10 cellular contexts compared by ENCODE assay signal in genomic region chr17:44536090-44536960, GRCh38. TPM values are rescaled to one million over a fixed set of nuclear protein-coding genes. Genes with fewer than 3 reads are reported as not detected.
A peak's percentile ranks its signal among the peaks of the same experiment; 100 is the strongest.
DNase-seq lines count a peak whose midpoint lies in the region; ATAC-seq and TF ChIP-seq lines count a peak whose summit lies in the region.
"Had no signal": no experiment of that assay in that cellular context is flagged by ENCODE, and none has a peak within 500 bp of the region (broad histone marks: within the 10 kb centered on the region; RNA-seq: fewer than 3 reads in every experiment).

No MANE protein-coding gene starts in this region.

- CTCF ChIA-PET in PC-9 (lab: Charles Lee), result interaction anchor here (0.5 to 0.6 kb wide), 2 partner anchors 8 to 55 kb away, joined by 3 to 4 read pairs; no protein-coding TSS in a partner anchor

- H3F3A ChIP-seq in PC-9 (ENCODE audit: insufficient read depth, low read depth), result peaks cover 27% of the 10 kb centered on the region

- DNase-seq in EL (peak; percentile 54), PC-9 (no peak), fibroblast of villous mesenchyme (ENCODE audit: low read depth) (peak; percentile 61), pons (ENCODE audit: low spot score) (peak; percentile 46), NCI-H2029 treated with DMSO at 0.1 percent for 48 hours (lab: John Stamatoyannopoulos, UW) (no peak), NCI-H146 treated with DMSO at 0.1 percent for 48 hours (lab: John Stamatoyannopoulos, UW; ENCODE audit: unreplicated experiment) (no peak)
- no peak for DNase-seq in stimulated activated CD4-positive, alpha-beta T cell treated with anti-CD3 and anti-CD28 coated beads, Interleukin-2, amount 100 ng/mL, for 48 hours
- DNase-seq in activated T-cell treated with anti-CD3 and anti-CD28 coated beads, Interleukin-2, amount 50 U/mL, for 4 hours, result no peak
- DNase-seq: NCI-H446 treated with DMSO at 0.1 percent for 48 hours had no signal

- H2AFZ ChIP-seq in PC-9, result peak overlapping the region; percentile 86

- H3K9me2 ChIP-seq in PC-9 (ENCODE audit: insufficient read depth), result no peaks in the 10 kb centered on the region

- no peaks in the 10 kb centered on the region for H3K36me3 ChIP-seq in PC-9 (ENCODE audit: low read depth)

- H4K20me1 ChIP-seq in PC-9 (ENCODE audit: insufficient read depth), result no peaks in the 10 kb centered on the region

- no peaks in the 10 kb centered on the region for H3K9me3 ChIP-seq in PC-9 (ENCODE audit: insufficient read depth, low read depth)

- no peak overlapping the region for H3K4me3 ChIP-seq in PC-9
- no peak overlapping the region for H3K4me3 ChIP-seq in fibroblast of villous mesenchyme (ENCODE audit: low read depth, low read length)

- POLR2A ChIA-PET in PC-9 (lab: Charles Lee; ENCODE audit: unreplicated experiment), result interaction anchor here (0.6 to 0.8 kb wide), 4 partner anchors 11 to 31 kb away, joined by 3 to 15 read pairs (median 8); no protein-coding TSS in a partner anchor

- no peaks in the 10 kb centered on the region for H3K79me2 ChIP-seq in PC-9 (ENCODE audit: low read depth)

- ATAC-seq in activated T-cell treated with anti-CD3 and anti-CD28 coated beads, Interleukin-2, amount 50 U/mL, for 4 hours, result no peak

- no peaks in the 10 kb centered on the region for H3K36me3 Mint-ChIP-seq in activated T-cell treated with anti-CD3 and anti-CD28 coated beads, Interleukin-2, amount 50 U/mL, for 4 hours (ENCODE audit: insufficient read depth)

- peaks cover 8% of the 10 kb centered on the region for H3K4me1 Mint-ChIP-seq in activated T-cell treated with anti-CD3 and anti-CD28 coated beads, Interleukin-2, amount 50 U/mL, for 4 hours (ENCODE audit: low read depth)

- intact Hi-C loops in PC-9 (cut with micrococcal nuclease; ENCODE audit: unreplicated experiment), result loop anchor here (1.0 to 5.0 kb wide), 3 partner anchors 21 to 86 kb away; partner anchors contain the start of gene FZD2

- H3K4me2 ChIP-seq in PC-9, result peak overlapping the region; percentile 40

- H3K27me3 Mint-ChIP-seq in activated T-cell treated with anti-CD3 and anti-CD28 coated beads, Interleukin-2, amount 50 U/mL, for 4 hours (ENCODE audit: low read depth), result peaks cover 4% of the 10 kb centered on the region

- no peak overlapping the region for H3K4me3 Mint-ChIP-seq in activated T-cell treated with anti-CD3 and anti-CD28 coated beads, Interleukin-2, amount 50 U/mL, for 4 hours
- H3K4me3 Mint-ChIP-seq: activated T-helper 1 cell treated with anti-CD3 and anti-CD28 coated beads, Interleukin-12 subunit alpha, Interleukin-12 subunit beta, Interleukin-2, Interleukin-4 antibody, amounts not matched to agents 30 ng/mL and 10 ng/mL and 1 ng/mL, durations not matched to agents 14 hours and 24 hours and 36 hours had no signal

- peak overlapping the region; percentile 60 for H3K27ac ChIP-seq in PC-9

- BruUV-seq in PC-9 (replicated peaks; lab: Mats Ljungman, UMichigan), result TSS peak; percentile 22

- peaks cover 37% of the 10 kb centered on the region for H3K4me1 ChIP-seq in PC-9 (replicated peaks; ENCODE audit: insufficient read depth)

- H3K27me3 ChIP-seq in PC-9 (ENCODE audit: insufficient read depth, low read depth), result no peaks in the 10 kb centered on the region

- no peaks in the 10 kb centered on the region for H3K9me3 Mint-ChIP-seq in activated T-cell treated with anti-CD3 and anti-CD28 coated beads, Interleukin-2, amount 50 U/mL, for 4 hours
- H3K9me3 Mint-ChIP-seq: activated T-helper 1 cell treated with anti-CD3 and anti-CD28 coated beads, Interleukin-12 subunit alpha, Interleukin-12 subunit beta, Interleukin-2, Interleukin-4 antibody, amounts not matched to agents 30 ng/mL and 10 ng/mL and 1 ng/mL, durations not matched to agents 14 hours and 24 hours and 36 hours had no signal

- no peak for TF ChIP-seq CTCF in PC-9 (conservative IDR thresholded peaks at IDR 0.05)
- no peak for TF ChIP-seq CTCF in fibroblast of villous mesenchyme (IDR thresholded peaks at IDR 0.05; ENCODE audit: insufficient read depth, low read depth, low read length)

RNA-seq across cellular contexts. Expression of gene FZD2, which starts 21.0 kb away (rescaled TPM):
- total RNA-seq in PC-9 (2021) (50.5 and 61.8 TPM in 2 replicates), fibroblast of villous mesenchyme (35.4 and 36.3 TPM in 2 replicates)
- under 1 TPM in 1 of 3 donors, not detected in 2; 0.08 TPM for total RNA-seq in activated T-cell treated with anti-CD3 and anti-CD28 coated beads, Interleukin-2, amount 50 U/mL, for 4 hours
- total RNA-seq: activated T-helper 1 cell treated with anti-CD3 and anti-CD28 coated beads, Interleukin-12 subunit alpha, Interleukin-12 subunit beta, Interleukin-2, Interleukin-4 antibody, amounts not matched to agents 30 ng/mL and 10 ng/mL and 1 ng/mL, durations not matched to agents 14 hours and 24 hours and 36 hours had no signal

RNA-seq across cellular contexts. Expression of gene GPATCH8, which starts 33.1 kb away (rescaled TPM):
- 31.0 and 39.4 TPM in 2 replicates for total RNA-seq in PC-9 (2021)
- total RNA-seq in fibroblast of villous mesenchyme, result 23.8 and 31.1 TPM in 2 replicates
- 10 to 100 TPM; 38.2 to 43.3 (median 41.9) TPM for total RNA-seq in activated T-cell treated with anti-CD3 and anti-CD28 coated beads, Interleukin-2, amount 50 U/mL, for 4 hours

Comparison
In these comparisons a context has a peak if more than half of its experiments do, and no peak if none do; other contexts are left out.
1. DNase-seq: peak in EL (single experiment), fibroblast of villous mesenchyme (single experiment) and pons (single experiment); none in PC-9 (0 of 2), NCI-H2029 treated with DMSO at 0.1 percent for 48 hours (single experiment), NCI-H146 treated with DMSO at 0.1 percent for 48 hours (single experiment), stimulated activated CD4-positive, alpha-beta T cell treated with anti-CD3 and anti-CD28 coated beads, Interleukin-2, amount 100 ng/mL, for 48 hours (0 of 2) and activated T-cell treated with anti-CD3 and anti-CD28 coated beads, Interleukin-2, amount 50 U/mL, for 4 hours (single experiment).
2. RNA of gene FZD2, which starts 21.0 kb away (total RNA-seq): 50.5 to 61.8 TPM in PC-9 and 35.4 to 36.3 TPM in fibroblast of villous mesenchyme; 0.08 TPM in activated T-cell treated with anti-CD3 and anti-CD28 coated beads, Interleukin-2, amount 50 U/mL, for 4 hours; every median in the first group is over 10 times any median in the second.